30 cellular contexts compared by ENCODE assay signal in the genomic region with DNA sequence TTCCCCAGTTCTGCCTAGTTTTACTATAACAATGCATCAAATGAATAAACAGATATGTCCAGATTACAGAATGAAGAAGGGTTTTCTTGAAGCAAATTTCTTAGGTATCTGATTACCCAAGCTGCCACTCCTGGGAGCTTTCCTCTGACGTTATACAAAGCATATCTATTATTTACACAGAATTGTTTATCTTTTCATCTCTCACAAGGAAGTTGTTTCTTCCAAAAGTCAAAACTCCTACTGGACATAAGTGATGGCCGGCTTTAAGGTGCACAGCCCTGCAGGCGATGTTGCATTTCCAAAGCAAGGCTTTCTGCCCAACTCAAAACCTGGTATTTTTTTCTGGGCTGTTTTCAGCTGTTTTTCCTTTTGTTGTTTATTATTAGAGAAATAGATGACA.
"Had no signal": no experiment of that assay in that cellular context is flagged by ENCODE, and none has a peak within 500 bp of the region (broad histone marks: within the 10 kb centered on the region; RNA-seq: fewer than 3 reads in every experiment).

No MANE protein-coding gene starts in this region.

- H3K36me3 ChIP-seq: adrenal gland, breast epithelium, Peyer's patch had no signal

- H3K4me1 ChIP-seq: adrenal gland, body of pancreas, Peyer's patch had no signal

- ATAC-seq: activated naive CD4-positive, alpha-beta T cell treated with anti-CD3 and anti-CD28 coated beads, Interleukin-2, amount 50 U/mL, for 72 hours; activated T-cell treated with anti-CD3 and anti-CD28 coated beads, Interleukin-2, amount 50 U/mL, for 4 hours; body of pancreas had no signal

- H3K27ac ChIP-seq: adrenal gland, body of pancreas, breast epithelium, Peyer's patch, VCaP had no signal

- H3K4me3 ChIP-seq: adrenal gland, body of pancreas, breast epithelium, Peyer's patch had no signal

- DNase-seq: activated B cell treated with CpG ODN at 0.5 μM for 24 hours; activated CD4-positive, alpha-beta memory T cell treated with anti-CD3 and anti-CD28 coated beads for 36 hours; activated CD4-positive, alpha-beta T cell treated with anti-CD3 and anti-CD28 coated beads for 4 hours; activated CD4-positive, alpha-beta T cell treated with anti-CD3 and anti-CD28 coated beads, Interleukin-2, amount 50 U/mL, for 1 hour; activated CD4-positive, CD25-positive, alpha-beta regulatory T cell treated with anti-CD3 and anti-CD28 coated beads, Interleukin-2, amount 50 U/mL, for 72 hours; activated CD8-positive, alpha-beta memory T cell treated with anti-CD3 and anti-CD28 coated beads, Interleukin-2, amount 50 U/mL, for 4 hours; activated gamma-delta T cell treated with Interleukin-2 at 50 U/mL for 16 hours; activated naive CD4-positive, alpha-beta T cell treated with anti-CD3 and anti-CD28 coated beads for 36 hours; activated T-cell treated with anti-CD3 and anti-CD28 coated beads for 4 hours; activated T-cell treated with anti-CD3 and anti-CD28 coated beads, Interleukin-2, amount 50 U/mL, for 4 hours; adrenal gland; body of pancreas; cerebellar nuclear complex; Kasumi-1; NCI-H1092 treated with DMSO at 0.1 percent for 48 hours; NCI-H1417; NCI-H1930; NCI-H2081 treated with DMSO at 0.1 percent for 48 hours; NCI-H524 treated with DMSO at 0.1 percent for 48 hours; Peyer's patch; RPMI8226; SHP77 treated with DMSO at 0.1 percent for 48 hours; SW 1271; T-helper 1 cell; T-helper 2 cell; T-helper 9 cell had no signal

- H3K27me3 ChIP-seq: adrenal gland, body of pancreas, breast epithelium, Peyer's patch had no signal

- FAIRE-seq: astrocyte had no signal

- H3K9me3 ChIP-seq: adrenal gland, body of pancreas, breast epithelium, Peyer's patch had no signal
